In genomic region chr3:46318207-46318606, GRCh38 we compare ENCODE assay signal across 1 cellular context.
TF ChIP-seq lines count a peak whose summit lies in the region.

No MANE protein-coding gene starts in this region.

TF ChIP-seq in HepG2, 621 proteins besides CTCF, POLR2A, EP300 and RAD21:
- TF ChIP-seq THAP7 (CRISPR knock-in tag; IDR thresholded peaks at IDR 0.05) (no peak), WIZ (CRISPR knock-in tag; IDR thresholded peaks at IDR 0.05) (no peak), CEBPB (IDR thresholded peaks at IDR 0.05; ENCODE audit: borderline replicate concordance, low read depth, low read length) (0 out of 2 replicates have a peak, but pooled peaks have one; percentile 1)
